9 cellular contexts compared by ENCODE assay signal in the genomic region with DNA sequence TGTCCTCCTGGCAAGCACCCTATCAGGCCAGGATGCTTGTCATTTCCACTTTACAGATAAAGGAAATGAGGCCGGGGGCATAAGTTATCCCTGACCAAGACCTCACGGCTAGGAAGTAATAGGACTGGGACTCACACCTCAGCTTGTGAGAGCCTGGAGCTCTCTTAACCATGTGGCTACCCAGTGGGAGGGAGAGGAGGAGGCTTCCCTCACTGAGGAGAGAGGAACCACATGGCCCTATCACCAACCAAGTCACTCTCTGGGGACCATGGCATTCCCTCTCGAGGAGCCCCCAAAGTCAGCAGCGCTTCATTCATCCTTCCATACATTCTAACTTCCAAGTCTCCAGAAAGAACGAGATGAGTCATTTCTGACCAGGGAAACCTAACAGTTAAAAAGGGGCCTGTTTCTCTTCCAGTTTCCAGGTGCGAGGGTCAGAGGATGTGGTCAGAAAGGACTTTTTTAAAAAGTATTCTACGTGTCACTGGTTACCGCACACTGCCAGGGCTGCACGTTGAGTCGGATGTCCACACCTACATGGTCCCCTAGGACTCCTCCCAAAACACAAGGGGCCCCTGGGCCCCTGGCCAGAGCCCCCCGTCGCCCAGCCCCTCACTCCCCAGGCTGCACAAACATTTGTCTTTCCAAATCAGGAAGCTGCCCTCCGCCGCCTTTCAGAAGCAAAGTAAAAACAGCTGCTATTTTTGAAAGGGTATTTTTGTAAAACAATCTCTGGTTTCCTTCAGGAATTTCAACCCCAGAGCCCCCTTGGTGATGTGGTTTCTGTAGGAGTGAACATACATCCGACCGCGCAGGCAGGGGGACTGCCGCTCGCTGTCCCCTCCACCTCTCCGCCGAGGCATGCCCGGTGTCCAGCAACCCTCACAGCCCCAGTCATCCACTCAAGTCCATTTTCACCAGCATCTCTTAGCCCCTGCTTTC.
A peak's percentile ranks its signal among the peaks of the same experiment; 100 is the strongest.
DNase-seq lines count a peak whose midpoint lies in the region; ATAC-seq and TF ChIP-seq lines count a peak whose summit lies in the region.
"Had no signal": no experiment of that assay in that cellular context is flagged by ENCODE, and none has a peak within 500 bp of the region (broad histone marks: within the 10 kb centered on the region; RNA-seq: fewer than 3 reads in every experiment).

No MANE protein-coding gene starts in this region.

- peaks cover 3 to 5% of the 10 kb centered on the region in 2 donors for H3K4me1 Mint-ChIP-seq in effector memory CD8-positive, alpha-beta T cell (ENCODE audit: low read depth in 2 of 2)

- H3K4me3 ChIP-seq in BE2C (ENCODE audit: low read depth, low read length), result no peak overlapping the region

- H3K4me1 ChIP-seq in BE2C, result peaks cover 10% of the 10 kb centered on the region

- H3K9me3 Mint-ChIP-seq in effector memory CD8-positive, alpha-beta T cell, result peaks cover 3 to 11% of the 10 kb centered on the region in 2 donors

- H3K4me3 Mint-ChIP-seq in effector memory CD8-positive, alpha-beta T cell, result no peak overlapping the region

- H3K36me3 ChIP-seq in BE2C, result no peaks in the 10 kb centered on the region

- no peaks in the 10 kb centered on the region for H3K27me3 ChIP-seq in BE2C

- no peaks in the 10 kb centered on the region; the same call in 1 of the 2 replicates for H3K9me3 ChIP-seq in BE2C

- TF ChIP-seq CTCF in BE2C (IDR thresholded peaks at IDR 0.05; ENCODE audit: low read depth, low read length), result no peak

- H3K27ac Mint-ChIP-seq in effector memory CD8-positive, alpha-beta T cell, result peak overlapping the region in 1 of 2 donors; percentile 17
- H3K27ac Mint-ChIP-seq: CD4-positive, CD25-positive, alpha-beta regulatory T cell had no signal

- peaks cover 14 to 34% of the 10 kb centered on the region in 2 donors for H3K27me3 Mint-ChIP-seq in effector memory CD8-positive, alpha-beta T cell

- DNase-seq in BE2C, result peak; percentile 67
- DNase-seq in dermis blood vessel endothelial cell, result peak; percentile 45
- no peak for DNase-seq in DMS114 treated with DMSO at 0.1 percent for 48 hours (lab: John Stamatoyannopoulos, UW; ENCODE audit: unreplicated experiment)
- no peak for DNase-seq in activated T-cell treated with anti-CD3 and anti-CD28 coated beads for 4 hours
- no peak for DNase-seq in effector CD8-positive, alpha-beta T cell (lab: John Stamatoyannopoulos, UW)
- no peak for DNase-seq in effector memory CD8-positive, alpha-beta T cell

- peaks cover 15% of the 10 kb centered on the region for H3K36me3 Mint-ChIP-seq in effector memory CD8-positive, alpha-beta T cell (ENCODE audit: insufficient read depth)

- peak; percentile 63 for ATAC-seq in GM19372 (IDR thresholded peaks at IDR 0.05; ENCODE audit: low read depth, unreplicated experiment)
- ATAC-seq in HG03175 (IDR thresholded peaks at IDR 0.05; ENCODE audit: unreplicated experiment), result peak; percentile 74
- no peak for ATAC-seq in effector memory CD8-positive, alpha-beta T cell (replicated peaks)

Comparison
In these comparisons a context has a peak if more than half of its experiments do, and no peak if none do; other contexts are left out.
1. DNase-seq: peak in BE2C (single experiment) and dermis blood vessel endothelial cell (single experiment); none in DMS114 treated with DMSO at 0.1 percent for 48 hours (single experiment), activated T-cell treated with anti-CD3 and anti-CD28 coated beads for 4 hours (single experiment), effector CD8-positive, alpha-beta T cell (single experiment) and effector memory CD8-positive, alpha-beta T cell (0 of 3).